Comparison of ENCODE assay signal across 1 cellular context in genomic region chr2:3379647-3380534, GRCh38.
A peak's percentile ranks its signal among the peaks of the same experiment; 100 is the strongest.
TF ChIP-seq lines count a peak whose summit lies in the region.

Gene TRAPPC12 (plus strand): TSS chr2:3379694. CDS start chr2:3387624, 7,930 bp downstream.

TF ChIP-seq in K562, 482 proteins besides CTCF, POLR2A, EP300 and RAD21 (continued from another document and continues in another):
- TF ChIP-seq DEAF1 (CRISPR knock-in tag; IDR thresholded peaks at IDR 0.05) (no peak), GABPB2 (CRISPR knock-in tag; conservative IDR thresholded peaks at IDR 0.05) (no peak), XRCC5 (IDR thresholded peaks at IDR 0.05; ENCODE audit: low read depth, low read length) (0 out of 2 replicates have a peak, but pooled peaks have one; percentile 21), ZNF79 (CRISPR knock-in tag; IDR thresholded peaks at IDR 0.05; ENCODE audit: low read depth) (no peak), MCM7 (IDR thresholded peaks at IDR 0.05) (no peak), POLR3G (IDR thresholded peaks at IDR 0.05; ENCODE audit: extremely low read depth, insufficient read length, insufficient replicate concordance) (no peak), ZNF384 (IDR thresholded peaks at IDR 0.05; ENCODE audit: low read depth, low read length) (no peak), ZNF280B (CRISPR knock-in tag; IDR thresholded peaks at IDR 0.05) (no peak), PATZ1 (CRISPR knock-in tag; IDR thresholded peaks at IDR 0.05; ENCODE audit: borderline replicate concordance) (no peak), REST (CRISPR knock-in tag; IDR thresholded peaks at IDR 0.05; ENCODE audit: low read depth) (no peak; the same call in 1 of the 2 replicates), ZNF655 (CRISPR knock-in tag; IDR thresholded peaks at IDR 0.05) (no peak), RCOR1 (IDR thresholded peaks at IDR 0.05; ENCODE audit: borderline replicate concordance in 1 of 2, low read depth in 2 of 2, low read length in 2 of 2) (peak in 1 of 2 experiments; percentile 52; a peak in 2 of 4 replicates), RAD51 (IDR thresholded peaks at IDR 0.05; ENCODE audit: borderline replicate concordance, low read depth) (no peak), ZBTB26 (CRISPR knock-in tag; IDR thresholded peaks at IDR 0.05) (no peak), SMAD2 (IDR thresholded peaks at IDR 0.05; ENCODE audit: low read depth, low read length) (no peak), ZNF316 (IDR thresholded peaks at IDR 0.05) (no peak), SNAPC5 (CRISPR knock-in tag; IDR thresholded peaks at IDR 0.05) (no peak), ZNF76 (CRISPR knock-in tag; IDR thresholded peaks at IDR 0.05; ENCODE audit: borderline replicate concordance) (no peak), TCF7L2 (IDR thresholded peaks at IDR 0.05; ENCODE audit: low read depth, low read length) (no peak), TFAM (CRISPR knock-in tag; conservative IDR thresholded peaks at IDR 0.05) (no peak), ZNF311 (CRISPR knock-in tag; IDR thresholded peaks at IDR 0.05) (no peak), PML (IDR thresholded peaks at IDR 0.05; ENCODE audit: low read length) (peak; percentile 87), PHF8 (IDR thresholded peaks at IDR 0.05; ENCODE audit: borderline replicate concordance, low read length) (peak; percentile 100), ELK1 (CRISPR knock-in tag; IDR thresholded peaks at IDR 0.05) (no peak), SRF (CRISPR knock-in tag; IDR thresholded peaks at IDR 0.05) (peak in 1 of 2 experiments; percentile 93; a peak in 2 of 4 replicates), SMAD1 (IDR thresholded peaks at IDR 0.05; ENCODE audit: low read depth, low read length, partially characterized antibody) (no peak), NCOR1 (IDR thresholded peaks at IDR 0.05) (no peak), TOE1 (IDR thresholded peaks at IDR 0.05; ENCODE audit: borderline replicate concordance) (peak; percentile 62), TOE1 (CRISPR knock-in tag; IDR thresholded peaks at IDR 0.05; ENCODE audit: borderline replicate concordance, low read depth) (no peak), ATF7 (IDR thresholded peaks at IDR 0.05) (peak; percentile 67; the same call in 1 of the 2 replicates), ZNF778 (CRISPR knock-in tag; IDR thresholded peaks at IDR 0.05) (no peak), STAG1 (CRISPR knock-in tag; IDR thresholded peaks at IDR 0.05; ENCODE audit: borderline replicate concordance) (no peak), NELFE (IDR thresholded peaks at IDR 0.05; ENCODE audit: insufficient read depth, insufficient read length) (no peak), ZBTB9 (CRISPR knock-in tag; IDR thresholded peaks at IDR 0.05) (0 out of 2 replicates have a peak, but pooled peaks have one; percentile 67), MAFG (tag; conservative IDR thresholded peaks at IDR 0.05) (no peak), HMG20B (CRISPR knock-in tag; IDR thresholded peaks at IDR 0.05) (no peak), ILF3 (IDR thresholded peaks at IDR 0.05; ENCODE audit: borderline replicate concordance) (no peak), HOMEZ (CRISPR knock-in tag; IDR thresholded peaks at IDR 0.05) (no peak), ZNF239 (CRISPR knock-in tag; IDR thresholded peaks at IDR 0.05) (no peak), SUPT5H (IDR thresholded peaks at IDR 0.05) (peak; percentile 98), ZNF696 (CRISPR knock-in tag; conservative IDR thresholded peaks at IDR 0.05) (no peak), PHTF2 (CRISPR knock-in tag; IDR thresholded peaks at IDR 0.05) (no peak), TAF7 (tag; IDR thresholded peaks at IDR 0.05) (peak; percentile 57; the same call in 1 of the 2 replicates), FOXM1 (IDR thresholded peaks at IDR 0.05; ENCODE audit: low read depth) (no peak), FOXM1 (CRISPR knock-in tag; IDR thresholded peaks at IDR 0.05; ENCODE audit: low read depth) (peak; percentile 87; the same call in 1 of the 2 replicates), SETDB1 (IDR thresholded peaks at IDR 0.05; ENCODE audit: low read length) (no peak), MIER1 (IDR thresholded peaks at IDR 0.05; ENCODE audit: low read depth) (no peak), TAF15 (IDR thresholded peaks at IDR 0.05; ENCODE audit: low read depth, low read length) (no peak), ZNF146 (CRISPR knock-in tag; IDR thresholded peaks at IDR 0.05; ENCODE audit: unreplicated experiment) (peak; percentile 44), BRF1 (IDR thresholded peaks at IDR 0.05; ENCODE audit: borderline replicate concordance, extremely low read depth, insufficient read length) (no peak), HSF4 (CRISPR knock-in tag; IDR thresholded peaks at IDR 0.05; ENCODE audit: borderline replicate concordance) (no peak), USF2 (CRISPR knock-in tag; IDR thresholded peaks at IDR 0.05) (no peak), ETV1 (tag; conservative IDR thresholded peaks at IDR 0.05; ENCODE audit: low read depth) (peak; percentile 83), NCOA4 (IDR thresholded peaks at IDR 0.05; ENCODE audit: partially characterized antibody) (no peak), GABPB1 (CRISPR knock-in tag; IDR thresholded peaks at IDR 0.05) (peak; percentile 94), TAF1 (IDR thresholded peaks at IDR 0.05; ENCODE audit: control insufficient read depth, extremely low read depth, insufficient read depth, low read length, severe bottlenecking) (peak; percentile 87), ZNF143 (CRISPR knock-in tag; IDR thresholded peaks at IDR 0.05) (no peak)
